1 cellular context compared by ENCODE assay signal in the genomic region with DNA sequence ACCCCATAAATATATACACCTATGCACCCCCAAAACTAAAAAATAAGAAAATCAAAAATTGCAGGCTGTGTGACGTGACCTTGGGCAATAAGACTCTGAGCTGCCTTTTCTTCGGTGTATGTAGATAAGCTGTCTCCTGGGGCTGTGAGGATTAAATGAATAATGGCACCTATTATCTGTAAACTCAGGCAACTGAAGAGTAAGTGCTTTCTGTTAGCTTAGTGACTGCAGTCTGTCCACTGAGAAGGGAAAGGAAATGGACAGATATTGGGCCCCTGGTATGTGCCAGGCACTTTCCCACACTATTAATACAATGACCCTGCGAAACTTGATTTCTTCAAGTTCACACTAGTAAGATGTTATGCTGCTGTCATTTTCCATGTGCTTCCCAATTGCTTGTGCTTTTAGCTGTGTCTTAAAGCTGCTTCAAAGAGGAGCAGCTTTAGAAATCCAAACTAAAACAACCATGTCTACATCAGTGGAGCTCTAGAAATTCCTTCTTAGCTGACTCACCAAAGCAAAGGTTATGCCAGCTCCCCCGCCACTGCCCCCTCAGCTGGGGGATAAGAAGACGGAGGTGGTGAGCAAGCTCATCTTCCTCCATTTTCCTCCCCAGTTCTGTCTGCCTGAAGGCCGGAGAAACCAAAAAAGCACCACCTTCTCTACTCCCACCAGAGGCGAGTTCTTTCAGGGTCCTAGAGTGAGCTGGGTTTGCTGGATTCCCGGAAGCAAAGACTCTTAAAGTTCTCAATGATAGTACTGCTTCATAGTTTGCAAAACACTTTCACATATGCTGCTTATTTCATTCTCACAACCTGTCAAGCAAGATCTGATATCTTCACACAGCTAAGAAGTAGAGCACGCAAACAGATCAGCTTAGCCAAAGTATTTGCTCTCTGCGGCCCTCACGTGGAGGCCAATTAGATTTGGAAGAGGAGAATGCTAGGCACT.
TF ChIP-seq lines count a peak whose summit lies in the region.

No MANE protein-coding gene starts in this region.

TF ChIP-seq in K562, 482 proteins besides CTCF, POLR2A, EP300 and RAD21 (continued from another document and continues in another):
- TF ChIP-seq, protein P1, sequence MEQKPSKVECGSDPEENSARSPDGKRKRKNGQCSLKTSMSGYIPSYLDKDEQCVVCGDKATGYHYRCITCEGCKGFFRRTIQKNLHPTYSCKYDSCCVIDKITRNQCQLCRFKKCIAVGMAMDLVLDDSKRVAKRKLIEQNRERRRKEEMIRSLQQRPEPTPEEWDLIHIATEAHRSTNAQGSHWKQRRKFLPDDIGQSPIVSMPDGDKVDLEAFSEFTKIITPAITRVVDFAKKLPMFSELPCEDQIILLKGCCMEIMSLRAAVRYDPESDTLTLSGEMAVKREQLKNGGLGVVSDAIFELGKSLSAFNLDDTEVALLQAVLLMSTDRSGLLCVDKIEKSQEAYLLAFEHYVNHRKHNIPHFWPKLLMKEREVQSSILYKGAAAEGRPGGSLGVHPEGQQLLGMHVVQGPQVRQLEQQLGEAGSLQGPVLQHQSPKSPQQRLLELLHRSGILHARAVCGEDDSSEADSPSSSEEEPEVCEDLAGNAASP (IDR thresholded peaks at IDR 0.05) = no peak
- peak; percentile 39 for TF ChIP-seq CBFA2T2 (conservative IDR thresholded peaks at IDR 0.05)
- TF ChIP-seq SAFB (IDR thresholded peaks at IDR 0.05; ENCODE audit: borderline replicate concordance, low read depth, low read length) = no peak
- no peak for TF ChIP-seq ESRRA (IDR thresholded peaks at IDR 0.05; ENCODE audit: borderline replicate concordance, low read depth)
- TF ChIP-seq TOE1 (IDR thresholded peaks at IDR 0.05; ENCODE audit: borderline replicate concordance) = 0 out of 2 replicates have a peak, but pooled peaks have one; percentile 27
- no peak for TF ChIP-seq TOE1 (CRISPR knock-in tag; IDR thresholded peaks at IDR 0.05; ENCODE audit: borderline replicate concordance, low read depth)
- 0 out of 2 replicates have a peak, but pooled peaks have one; percentile 20 for TF ChIP-seq FOSL1 (tag; conservative IDR thresholded peaks at IDR 0.05)
- TF ChIP-seq TEAD2 (tag; IDR thresholded peaks at IDR 0.05) = no peak
- TF ChIP-seq, protein P2, sequence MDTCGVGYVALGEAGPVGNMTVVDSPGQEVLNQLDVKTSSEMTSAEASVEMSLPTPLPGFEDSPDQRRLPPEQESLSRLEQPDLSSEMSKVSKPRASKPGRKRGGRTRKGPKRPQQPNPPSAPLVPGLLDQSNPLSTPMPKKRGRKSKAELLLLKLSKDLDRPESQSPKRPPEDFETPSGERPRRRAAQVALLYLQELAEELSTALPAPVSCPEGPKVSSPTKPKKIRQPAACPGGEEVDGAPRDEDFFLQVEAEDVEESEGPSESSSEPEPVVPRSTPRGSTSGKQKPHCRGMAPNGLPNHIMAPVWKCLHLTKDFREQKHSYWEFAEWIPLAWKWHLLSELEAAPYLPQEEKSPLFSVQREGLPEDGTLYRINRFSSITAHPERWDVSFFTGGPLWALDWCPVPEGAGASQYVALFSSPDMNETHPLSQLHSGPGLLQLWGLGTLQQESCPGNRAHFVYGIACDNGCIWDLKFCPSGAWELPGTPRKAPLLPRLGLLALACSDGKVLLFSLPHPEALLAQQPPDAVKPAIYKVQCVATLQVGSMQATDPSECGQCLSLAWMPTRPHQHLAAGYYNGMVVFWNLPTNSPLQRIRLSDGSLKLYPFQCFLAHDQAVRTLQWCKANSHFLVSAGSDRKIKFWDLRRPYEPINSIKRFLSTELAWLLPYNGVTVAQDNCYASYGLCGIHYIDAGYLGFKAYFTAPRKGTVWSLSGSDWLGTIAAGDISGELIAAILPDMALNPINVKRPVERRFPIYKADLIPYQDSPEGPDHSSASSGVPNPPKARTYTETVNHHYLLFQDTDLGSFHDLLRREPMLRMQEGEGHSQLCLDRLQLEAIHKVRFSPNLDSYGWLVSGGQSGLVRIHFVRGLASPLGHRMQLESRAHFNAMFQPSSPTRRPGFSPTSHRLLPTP (IDR thresholded peaks at IDR 0.05; ENCODE audit: borderline replicate concordance, extremely low read depth, insufficient read length) = no peak
- TF ChIP-seq TAF15 (IDR thresholded peaks at IDR 0.05; ENCODE audit: low read depth, low read length) = no peak
- peak; percentile 69 for TF ChIP-seq CBFA2T3 (IDR thresholded peaks at IDR 0.05)
- no peak for TF ChIP-seq ZNF217 (CRISPR knock-in tag; IDR thresholded peaks at IDR 0.05)
- no peak for TF ChIP-seq MBD2 (IDR thresholded peaks at IDR 0.05; ENCODE audit: borderline replicate concordance, low read depth)
- TF ChIP-seq, protein P3, sequence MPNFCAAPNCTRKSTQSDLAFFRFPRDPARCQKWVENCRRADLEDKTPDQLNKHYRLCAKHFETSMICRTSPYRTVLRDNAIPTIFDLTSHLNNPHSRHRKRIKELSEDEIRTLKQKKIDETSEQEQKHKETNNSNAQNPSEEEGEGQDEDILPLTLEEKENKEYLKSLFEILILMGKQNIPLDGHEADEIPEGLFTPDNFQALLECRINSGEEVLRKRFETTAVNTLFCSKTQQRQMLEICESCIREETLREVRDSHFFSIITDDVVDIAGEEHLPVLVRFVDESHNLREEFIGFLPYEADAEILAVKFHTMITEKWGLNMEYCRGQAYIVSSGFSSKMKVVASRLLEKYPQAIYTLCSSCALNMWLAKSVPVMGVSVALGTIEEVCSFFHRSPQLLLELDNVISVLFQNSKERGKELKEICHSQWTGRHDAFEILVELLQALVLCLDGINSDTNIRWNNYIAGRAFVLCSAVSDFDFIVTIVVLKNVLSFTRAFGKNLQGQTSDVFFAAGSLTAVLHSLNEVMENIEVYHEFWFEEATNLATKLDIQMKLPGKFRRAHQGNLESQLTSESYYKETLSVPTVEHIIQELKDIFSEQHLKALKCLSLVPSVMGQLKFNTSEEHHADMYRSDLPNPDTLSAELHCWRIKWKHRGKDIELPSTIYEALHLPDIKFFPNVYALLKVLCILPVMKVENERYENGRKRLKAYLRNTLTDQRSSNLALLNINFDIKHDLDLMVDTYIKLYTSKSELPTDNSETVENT (CRISPR knock-in tag; IDR thresholded peaks at IDR 0.05) = no peak
- TF ChIP-seq, protein P4, sequence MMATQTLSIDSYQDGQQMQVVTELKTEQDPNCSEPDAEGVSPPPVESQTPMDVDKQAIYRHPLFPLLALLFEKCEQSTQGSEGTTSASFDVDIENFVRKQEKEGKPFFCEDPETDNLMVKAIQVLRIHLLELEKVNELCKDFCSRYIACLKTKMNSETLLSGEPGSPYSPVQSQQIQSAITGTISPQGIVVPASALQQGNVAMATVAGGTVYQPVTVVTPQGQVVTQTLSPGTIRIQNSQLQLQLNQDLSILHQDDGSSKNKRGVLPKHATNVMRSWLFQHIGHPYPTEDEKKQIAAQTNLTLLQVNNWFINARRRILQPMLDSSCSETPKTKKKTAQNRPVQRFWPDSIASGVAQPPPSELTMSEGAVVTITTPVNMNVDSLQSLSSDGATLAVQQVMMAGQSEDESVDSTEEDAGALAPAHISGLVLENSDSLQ (IDR thresholded peaks at IDR 0.05) = peak; percentile 15; the same call in 1 of the 2 replicates
- TF ChIP-seq ZNF408 (CRISPR knock-in tag; IDR thresholded peaks at IDR 0.05; ENCODE audit: low read depth) = no peak
- TF ChIP-seq, protein P5, sequence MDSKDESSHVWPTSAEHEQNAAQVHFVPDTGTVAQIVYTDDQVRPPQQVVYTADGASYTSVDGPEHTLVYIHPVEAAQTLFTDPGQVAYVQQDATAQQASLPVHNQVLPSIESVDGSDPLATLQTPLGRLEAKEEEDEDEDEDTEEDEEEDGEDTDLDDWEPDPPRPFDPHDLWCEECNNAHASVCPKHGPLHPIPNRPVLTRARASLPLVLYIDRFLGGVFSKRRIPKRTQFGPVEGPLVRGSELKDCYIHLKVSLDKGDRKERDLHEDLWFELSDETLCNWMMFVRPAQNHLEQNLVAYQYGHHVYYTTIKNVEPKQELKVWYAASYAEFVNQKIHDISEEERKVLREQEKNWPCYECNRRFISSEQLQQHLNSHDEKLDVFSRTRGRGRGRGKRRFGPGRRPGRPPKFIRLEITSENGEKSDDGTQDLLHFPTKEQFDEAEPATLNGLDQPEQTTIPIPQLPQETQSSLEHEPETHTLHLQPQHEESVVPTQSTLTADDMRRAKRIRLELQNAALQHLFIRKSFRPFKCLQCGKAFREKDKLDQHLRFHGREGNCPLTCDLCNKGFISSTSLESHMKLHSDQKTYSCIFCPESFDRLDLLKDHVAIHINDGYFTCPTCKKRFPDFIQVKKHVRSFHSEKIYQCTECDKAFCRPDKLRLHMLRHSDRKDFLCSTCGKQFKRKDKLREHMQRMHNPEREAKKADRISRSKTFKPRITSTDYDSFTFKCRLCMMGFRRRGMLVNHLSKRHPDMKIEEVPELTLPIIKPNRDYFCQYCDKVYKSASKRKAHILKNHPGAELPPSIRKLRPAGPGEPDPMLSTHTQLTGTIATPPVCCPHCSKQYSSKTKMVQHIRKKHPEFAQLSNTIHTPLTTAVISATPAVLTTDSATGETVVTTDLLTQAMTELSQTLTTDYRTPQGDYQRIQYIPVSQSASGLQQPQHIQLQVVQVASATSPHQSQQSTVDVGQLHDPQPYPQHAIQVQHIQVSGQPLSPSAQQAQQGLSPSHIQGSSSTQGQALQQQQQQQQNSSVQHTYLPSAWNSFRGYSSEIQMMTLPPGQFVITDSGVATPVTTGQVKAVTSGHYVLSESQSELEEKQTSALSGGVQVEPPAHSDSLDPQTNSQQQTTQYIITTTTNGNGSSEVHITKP (IDR thresholded peaks at IDR 0.05; ENCODE audit: partially characterized antibody) = peak; percentile 7
- TF ChIP-seq, protein P6, sequence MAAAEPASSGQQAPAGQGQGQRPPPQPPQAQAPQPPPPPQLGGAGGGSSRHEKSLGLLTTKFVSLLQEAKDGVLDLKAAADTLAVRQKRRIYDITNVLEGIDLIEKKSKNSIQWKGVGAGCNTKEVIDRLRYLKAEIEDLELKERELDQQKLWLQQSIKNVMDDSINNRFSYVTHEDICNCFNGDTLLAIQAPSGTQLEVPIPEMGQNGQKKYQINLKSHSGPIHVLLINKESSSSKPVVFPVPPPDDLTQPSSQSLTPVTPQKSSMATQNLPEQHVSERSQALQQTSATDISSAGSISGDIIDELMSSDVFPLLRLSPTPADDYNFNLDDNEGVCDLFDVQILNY (CRISPR knock-in tag; IDR thresholded peaks at IDR 0.05) = no peak
- TF ChIP-seq EGR1 (conservative IDR thresholded peaks at IDR 0.05) = peak; percentile 80
- TF ChIP-seq, protein P7, sequence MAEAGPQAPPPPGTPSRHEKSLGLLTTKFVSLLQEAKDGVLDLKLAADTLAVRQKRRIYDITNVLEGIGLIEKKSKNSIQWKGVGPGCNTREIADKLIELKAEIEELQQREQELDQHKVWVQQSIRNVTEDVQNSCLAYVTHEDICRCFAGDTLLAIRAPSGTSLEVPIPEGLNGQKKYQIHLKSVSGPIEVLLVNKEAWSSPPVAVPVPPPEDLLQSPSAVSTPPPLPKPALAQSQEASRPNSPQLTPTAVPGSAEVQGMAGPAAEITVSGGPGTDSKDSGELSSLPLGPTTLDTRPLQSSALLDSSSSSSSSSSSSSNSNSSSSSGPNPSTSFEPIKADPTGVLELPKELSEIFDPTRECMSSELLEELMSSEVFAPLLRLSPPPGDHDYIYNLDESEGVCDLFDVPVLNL (CRISPR knock-in tag; IDR thresholded peaks at IDR 0.05; ENCODE audit: low read depth) = no peak
- TF ChIP-seq ZNF668 (CRISPR knock-in tag; IDR thresholded peaks at IDR 0.05) = no peak
- TF ChIP-seq, protein P8, sequence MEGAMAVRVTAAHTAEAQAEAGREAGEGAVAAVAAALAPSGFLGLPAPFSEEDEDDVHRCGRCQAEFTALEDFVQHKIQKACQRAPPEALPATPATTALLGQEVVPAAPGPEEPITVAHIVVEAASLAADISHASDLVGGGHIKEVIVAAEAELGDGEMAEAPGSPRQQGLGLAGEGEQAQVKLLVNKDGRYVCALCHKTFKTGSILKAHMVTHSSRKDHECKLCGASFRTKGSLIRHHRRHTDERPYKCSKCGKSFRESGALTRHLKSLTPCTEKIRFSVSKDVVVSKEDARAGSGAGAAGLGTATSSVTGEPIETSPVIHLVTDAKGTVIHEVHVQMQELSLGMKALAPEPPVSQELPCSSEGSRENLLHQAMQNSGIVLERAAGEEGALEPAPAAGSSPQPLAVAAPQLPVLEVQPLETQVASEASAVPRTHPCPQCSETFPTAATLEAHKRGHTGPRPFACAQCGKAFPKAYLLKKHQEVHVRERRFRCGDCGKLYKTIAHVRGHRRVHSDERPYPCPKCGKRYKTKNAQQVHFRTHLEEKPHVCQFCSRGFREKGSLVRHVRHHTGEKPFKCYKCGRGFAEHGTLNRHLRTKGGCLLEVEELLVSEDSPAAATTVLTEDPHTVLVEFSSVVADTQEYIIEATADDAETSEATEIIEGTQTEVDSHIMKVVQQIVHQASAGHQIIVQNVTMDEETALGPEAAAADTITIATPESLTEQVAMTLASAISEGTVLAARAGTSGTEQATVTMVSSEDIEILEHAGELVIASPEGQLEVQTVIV (CRISPR knock-in tag; IDR thresholded peaks at IDR 0.05; ENCODE audit: borderline replicate concordance) = no peak
- TF ChIP-seq FOXA3 (CRISPR knock-in tag; conservative IDR thresholded peaks at IDR 0.05 in 1 of 2, IDR thresholded peaks at IDR 0.05 in 1 of 2) = no peak
- TF ChIP-seq ELF1 (tag; IDR thresholded peaks at IDR 0.05) = peak; percentile 63
- TF ChIP-seq NEUROD1 (IDR thresholded peaks at IDR 0.05; ENCODE audit: borderline replicate concordance, low read depth, low read length, partially characterized antibody) = no peak
- TF ChIP-seq, protein P9, sequence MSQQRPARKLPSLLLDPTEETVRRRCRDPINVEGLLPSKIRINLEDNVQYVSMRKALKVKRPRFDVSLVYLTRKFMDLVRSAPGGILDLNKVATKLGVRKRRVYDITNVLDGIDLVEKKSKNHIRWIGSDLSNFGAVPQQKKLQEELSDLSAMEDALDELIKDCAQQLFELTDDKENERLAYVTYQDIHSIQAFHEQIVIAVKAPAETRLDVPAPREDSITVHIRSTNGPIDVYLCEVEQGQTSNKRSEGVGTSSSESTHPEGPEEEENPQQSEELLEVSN (IDR thresholded peaks at IDR 0.05; ENCODE audit: borderline replicate concordance in 1 of 2, extremely low read depth in 1 of 2, insufficient read depth in 1 of 2, insufficient read length in 1 of 2, low read depth in 1 of 2, low read length in 1 of 2, poor library complexity in 1 of 2, severe bottlenecking in 1 of 2) = no peak
- TF ChIP-seq, protein P10, sequence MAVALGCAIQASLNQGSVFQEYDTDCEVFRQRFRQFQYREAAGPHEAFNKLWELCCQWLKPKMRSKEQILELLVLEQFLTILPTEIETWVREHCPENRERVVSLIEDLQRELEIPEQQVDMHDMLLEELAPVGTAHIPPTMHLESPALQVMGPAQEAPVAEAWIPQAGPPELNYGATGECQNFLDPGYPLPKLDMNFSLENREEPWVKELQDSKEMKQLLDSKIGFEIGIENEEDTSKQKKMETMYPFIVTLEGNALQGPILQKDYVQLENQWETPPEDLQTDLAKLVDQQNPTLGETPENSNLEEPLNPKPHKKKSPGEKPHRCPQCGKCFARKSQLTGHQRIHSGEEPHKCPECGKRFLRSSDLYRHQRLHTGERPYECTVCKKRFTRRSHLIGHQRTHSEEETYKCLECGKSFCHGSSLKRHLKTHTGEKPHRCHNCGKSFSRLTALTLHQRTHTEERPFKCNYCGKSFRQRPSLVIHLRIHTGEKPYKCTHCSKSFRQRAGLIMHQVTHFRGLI (CRISPR knock-in tag; IDR thresholded peaks at IDR 0.05) = no peak
- no peak for TF ChIP-seq LARP7 (IDR thresholded peaks at IDR 0.05)
- TF ChIP-seq FIP1L1 (IDR thresholded peaks at IDR 0.05; ENCODE audit: low read depth, low read length, poor library complexity, severe bottlenecking) = no peak
- TF ChIP-seq, protein P11, sequence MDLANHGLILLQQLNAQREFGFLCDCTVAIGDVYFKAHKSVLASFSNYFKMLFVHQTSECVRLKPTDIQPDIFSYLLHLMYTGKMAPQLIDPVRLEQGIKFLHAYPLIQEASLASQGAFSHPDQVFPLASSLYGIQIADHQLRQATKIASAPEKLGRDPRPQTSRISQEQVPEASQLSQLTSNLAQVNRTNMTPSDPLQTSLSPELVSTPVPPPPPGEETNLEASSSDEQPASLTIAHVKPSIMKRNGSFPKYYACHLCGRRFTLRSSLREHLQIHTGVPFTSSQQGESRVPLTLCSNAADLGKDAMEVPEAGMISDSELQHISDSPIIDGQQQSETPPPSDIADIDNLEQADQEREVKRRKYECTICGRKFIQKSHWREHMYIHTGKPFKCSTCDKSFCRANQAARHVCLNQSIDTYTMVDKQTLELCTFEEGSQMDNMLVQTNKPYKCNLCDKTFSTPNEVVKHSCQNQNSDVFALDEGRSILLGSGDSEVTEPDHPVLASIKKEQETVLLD (IDR thresholded peaks at IDR 0.05) = no peak
